Comparison of ENCODE assay signal across 8 cellular contexts in genomic region chr1:231757101-231757404, GRCh38.
DNase-seq lines count a peak whose midpoint lies in the region; ATAC-seq and TF ChIP-seq lines count a peak whose summit lies in the region.
"Had no signal": no experiment of that assay in that cellular context is flagged by ENCODE, and none has a peak within 500 bp of the region (broad histone marks: within the 10 kb centered on the region; RNA-seq: fewer than 3 reads in every experiment).

No MANE protein-coding gene starts in this region.

- no peak overlapping the region for H3K4me2 ChIP-seq in PC-9

- CTCF ChIA-PET in PC-9 (lab: Charles Lee), result interaction anchor here (0.8 to 0.9 kb wide), 2 partner anchors 24 to 49 kb away, joined by 3 to 4 read pairs; no protein-coding TSS in a partner anchor

- H3K36me3 ChIP-seq in PC-9 (ENCODE audit: low read depth), result no peaks in the 10 kb centered on the region

- no TSS peak for BruUV-seq in PC-9 (replicated peaks; lab: Mats Ljungman, UMichigan)

- H3K79me2 ChIP-seq in PC-9 (ENCODE audit: low read depth), result no peaks in the 10 kb centered on the region

- no peaks in the 10 kb centered on the region for H3K27me3 Mint-ChIP-seq in nephron progenitor cell (ENCODE audit: low read depth, poor library complexity)
- H3K27me3 Mint-ChIP-seq: natural killer cell treated with Interleukin-12 subunit alpha and Interleukin-12 subunit beta and Interleukin-15 and Interleukin-18, amount 100 ng/mL, for 72 hours had no signal

- peaks cover 33% of the 10 kb centered on the region for H3K36me3 Mint-ChIP-seq in nephron progenitor cell (ENCODE audit: low read depth)

- H3K9me2 ChIP-seq in PC-9 (ENCODE audit: insufficient read depth), result no peaks in the 10 kb centered on the region

- no peaks in the 10 kb centered on the region for H3K4me1 ChIP-seq in PC-9 (replicated peaks; ENCODE audit: insufficient read depth)

- no peak overlapping the region for H3K4me3 ChIP-seq in PC-9

- intact Hi-C loops in PC-9 (cut with micrococcal nuclease; ENCODE audit: unreplicated experiment), result loop anchor here (1.0 kb wide), 2 partner anchors 49 to 109 kb away; no protein-coding TSS in a partner anchor

- peaks cover 23% of the 10 kb centered on the region for H3K9me3 Mint-ChIP-seq in nephron progenitor cell

- H3K9me3 ChIP-seq in PC-9 (ENCODE audit: insufficient read depth, low read depth), result no peaks in the 10 kb centered on the region

- peak; percentile 44 for ATAC-seq in GM19452 (IDR thresholded peaks at IDR 0.05; ENCODE audit: unreplicated experiment)
- peak; percentile 57 for ATAC-seq in HG02938 (IDR thresholded peaks at IDR 0.05; ENCODE audit: unreplicated experiment)

- no peaks in the 10 kb centered on the region for H3K4me1 Mint-ChIP-seq in nephron progenitor cell

- H3K27ac ChIP-seq in PC-9, result no peak overlapping the region

- DNase-seq in PC-9, result no peak
- no peak for DNase-seq in nephron progenitor cell
- no peak for DNase-seq in activated naive CD4-positive, alpha-beta T cell (lab: John Stamatoyannopoulos, UW)
- no peak for DNase-seq in DMS 273 treated with DMSO at 0.1 percent for 48 hours (lab: John Stamatoyannopoulos, UW)
- no peak for DNase-seq in NCI-H187 treated with DMSO at 0.1 percent for 48 hours (lab: John Stamatoyannopoulos, UW)

- H2AFZ ChIP-seq in PC-9, result no peak overlapping the region

- POLR2A ChIA-PET in PC-9 (lab: Charles Lee; ENCODE audit: unreplicated experiment), result no interaction called here

- no peak overlapping the region for H3K4me3 Mint-ChIP-seq in nephron progenitor cell
- H3K4me3 Mint-ChIP-seq: natural killer cell treated with Interleukin-12 subunit alpha and Interleukin-12 subunit beta and Interleukin-15 and Interleukin-18, amount 100 ng/mL, for 72 hours had no signal

- no peaks in the 10 kb centered on the region for H3F3A ChIP-seq in PC-9 (ENCODE audit: insufficient read depth, low read depth)

- H3K27ac Mint-ChIP-seq in nephron progenitor cell, result no peak overlapping the region
- H3K27ac Mint-ChIP-seq: natural killer cell treated with Interleukin-12 subunit alpha and Interleukin-12 subunit beta and Interleukin-15 and Interleukin-18, amount 100 ng/mL, for 72 hours had no signal

- TF ChIP-seq CTCF in PC-9 (conservative IDR thresholded peaks at IDR 0.05), result peak; percentile 42; the same call in 1 of the 2 replicates
- TF ChIP-seq CTCF in nephron progenitor cell (IDR thresholded peaks at IDR 0.05), result peak; percentile 7

- H3K27me3 ChIP-seq in PC-9 (ENCODE audit: insufficient read depth, low read depth), result no peaks in the 10 kb centered on the region

- no peaks in the 10 kb centered on the region for H4K20me1 ChIP-seq in PC-9 (ENCODE audit: insufficient read depth)
